In the genomic region with DNA sequence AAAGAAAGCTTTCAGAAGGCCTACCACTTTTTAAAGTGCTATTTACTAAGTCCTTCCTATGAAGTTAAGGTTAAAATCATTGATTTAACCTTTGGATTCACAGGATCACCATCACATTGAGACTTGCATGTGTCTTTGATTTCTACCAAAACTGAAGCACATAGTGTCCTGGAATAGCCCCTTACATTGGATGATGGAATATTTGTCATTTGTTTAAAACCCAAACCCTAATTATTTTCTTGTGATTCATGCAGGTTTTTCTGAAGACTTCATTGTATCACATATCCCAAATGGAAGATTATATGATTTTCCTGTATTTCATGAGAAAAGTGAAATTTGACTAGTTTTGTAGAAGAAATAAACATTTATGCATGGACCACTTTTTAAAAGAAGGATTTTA, we compare ENCODE assay signal across 1 cellular context.
TF ChIP-seq lines count a peak whose summit lies in the region.

No MANE protein-coding gene starts in this region.

TF ChIP-seq in IMR-90, 13 proteins besides CTCF, POLR2A, EP300 and RAD21:
- TF ChIP-seq RCOR1 (IDR thresholded peaks at IDR 0.05; ENCODE audit: insufficient replicate concordance, low read length) (no peak), BHLHE40 (IDR thresholded peaks at IDR 0.05; ENCODE audit: low read depth, low read length) (no peak), SMC3 (IDR thresholded peaks at IDR 0.05; ENCODE audit: low read depth, low read length) (no peak), MXI1 (IDR thresholded peaks at IDR 0.05; ENCODE audit: borderline replicate concordance, low read depth, low read length) (no peak), FOS (IDR thresholded peaks at IDR 0.05; ENCODE audit: low read depth, low read length) (no peak), MAZ (IDR thresholded peaks at IDR 0.05; ENCODE audit: borderline replicate concordance, low read depth, low read length) (no peak), CHD1 (IDR thresholded peaks at IDR 0.05; ENCODE audit: low read depth, low read length) (no peak)
- TF ChIP-seq, protein P1, sequence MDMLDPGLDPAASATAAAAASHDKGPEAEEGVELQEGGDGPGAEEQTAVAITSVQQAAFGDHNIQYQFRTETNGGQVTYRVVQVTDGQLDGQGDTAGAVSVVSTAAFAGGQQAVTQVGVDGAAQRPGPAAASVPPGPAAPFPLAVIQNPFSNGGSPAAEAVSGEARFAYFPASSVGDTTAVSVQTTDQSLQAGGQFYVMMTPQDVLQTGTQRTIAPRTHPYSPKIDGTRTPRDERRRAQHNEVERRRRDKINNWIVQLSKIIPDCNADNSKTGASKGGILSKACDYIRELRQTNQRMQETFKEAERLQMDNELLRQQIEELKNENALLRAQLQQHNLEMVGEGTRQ (IDR thresholded peaks at IDR 0.05; ENCODE audit: low read depth, low read length): no peak
